8 cellular contexts compared by ENCODE assay signal in the genomic region with DNA sequence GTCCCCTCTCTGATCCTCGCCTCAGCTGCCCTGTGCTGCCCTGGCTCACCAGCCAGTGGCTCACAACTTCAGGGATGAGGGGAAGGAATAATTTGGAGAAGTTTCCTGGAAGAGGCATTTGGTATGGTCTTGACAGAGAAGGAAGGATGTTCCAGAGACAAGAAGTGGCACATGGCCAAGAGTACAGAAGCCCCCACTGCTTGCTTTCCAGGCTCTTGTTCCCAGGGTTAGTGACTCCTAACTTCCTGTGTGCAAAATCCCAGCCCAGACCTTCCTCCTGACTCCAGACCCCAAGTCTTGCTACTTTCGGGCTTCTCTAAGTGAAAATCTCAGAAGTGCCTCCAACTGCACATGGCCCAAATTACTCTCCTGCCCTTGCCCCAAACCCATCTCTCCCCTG.
"Had no signal": no experiment of that assay in that cellular context is flagged by ENCODE, and none has a peak within 500 bp of the region (broad histone marks: within the 10 kb centered on the region; RNA-seq: fewer than 3 reads in every experiment).

No MANE protein-coding gene starts in this region.

- FAIRE-seq: H1, H54, HTR-8/SVneo, K562 had no signal

- DNase-seq: H9, HCEC 1CT, IMR-90 had no signal

- ATAC-seq: GM23338, K562 had no signal

- H3K4me3 ChIP-seq: GM23338, K562 had no signal
